ENCODE assay signal across 1 cellular context in the genomic region with DNA sequence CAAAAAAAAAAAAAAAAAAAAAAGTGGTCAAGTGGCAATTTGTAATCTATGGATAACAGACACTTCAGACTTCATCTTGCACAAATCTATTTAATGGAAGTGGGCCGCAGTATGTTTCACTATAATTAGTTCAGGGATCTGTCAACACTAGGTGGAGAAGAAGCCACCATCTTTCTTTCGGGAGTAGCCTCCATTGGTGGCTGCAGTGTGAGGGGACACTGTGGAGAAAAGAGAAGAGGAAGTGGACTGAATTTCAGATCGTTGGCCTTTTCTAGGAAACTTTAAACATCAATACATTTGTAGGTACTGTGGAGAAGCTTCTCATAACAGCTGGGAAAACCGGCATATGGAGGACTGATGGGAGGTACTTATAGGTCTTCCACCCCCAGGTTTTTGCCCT.
TF ChIP-seq lines count a peak whose summit lies in the region.

No MANE protein-coding gene starts in this region.

TF ChIP-seq in K562, 482 proteins besides CTCF, POLR2A, EP300 and RAD21:
- TF ChIP-seq CBFA2T3 (IDR thresholded peaks at IDR 0.05) (0 out of 2 replicates have a peak, but pooled peaks have one; percentile 19), SNAPC5 (CRISPR knock-in tag; IDR thresholded peaks at IDR 0.05) (no peak), ATF3 (IDR thresholded peaks at IDR 0.05) (no peak), ATF3 (CRISPR knock-in tag; conservative IDR thresholded peaks at IDR 0.05) (0 out of 2 replicates have a peak, but pooled peaks have one; percentile 34), NFYB (IDR thresholded peaks at IDR 0.05; ENCODE audit: extremely low read depth, insufficient read length) (no peak), YY1 (IDR thresholded peaks at IDR 0.05; ENCODE audit: borderline replicate concordance in 1 of 3, control insufficient read depth in 1 of 3, extremely low read depth in 1 of 3, insufficient read depth in 3 of 3, insufficient read length in 1 of 3, insufficient replicate concordance in 2 of 3, low read depth in 1 of 3, low read length in 2 of 3) (peak in 1 of 3 experiments; percentile 77), EHMT2 (IDR thresholded peaks at IDR 0.05) (peak; percentile 69; the same call in 1 of the 2 replicates), MEIS2 (IDR thresholded peaks at IDR 0.05; ENCODE audit: partially characterized antibody) (peak; percentile 80), RBM34 (IDR thresholded peaks at IDR 0.05; ENCODE audit: borderline replicate concordance, insufficient read depth, low read length) (no peak), SPI1 (IDR thresholded peaks at IDR 0.05; ENCODE audit: borderline replicate concordance, low read depth, low read length) (peak; percentile 94), NCOA4 (IDR thresholded peaks at IDR 0.05; ENCODE audit: partially characterized antibody) (no peak), MXI1 (IDR thresholded peaks at IDR 0.05; ENCODE audit: low read depth, low read length) (no peak), SMAD4 (CRISPR knock-in tag; conservative IDR thresholded peaks at IDR 0.05) (no peak), EWSR1 (IDR thresholded peaks at IDR 0.05; ENCODE audit: borderline replicate concordance, low read depth, partially characterized antibody) (no peak), CXXC5 (CRISPR knock-in tag; IDR thresholded peaks at IDR 0.05) (no peak), RHOXF2B (CRISPR knock-in tag; conservative IDR thresholded peaks at IDR 0.05) (no peak), HOMEZ (CRISPR knock-in tag; IDR thresholded peaks at IDR 0.05) (no peak), ZNF124 (CRISPR knock-in tag; IDR thresholded peaks at IDR 0.05) (no peak), PBX2 (CRISPR knock-in tag; IDR thresholded peaks at IDR 0.05; ENCODE audit: low read depth) (no peak), PBX2 (tag; conservative IDR thresholded peaks at IDR 0.05; ENCODE audit: low read depth) (peak; percentile 47), ERF (CRISPR knock-in tag; IDR thresholded peaks at IDR 0.05) (no peak), ZNF134 (CRISPR knock-in tag; conservative IDR thresholded peaks at IDR 0.05) (no peak), FOXA3 (CRISPR knock-in tag; conservative IDR thresholded peaks at IDR 0.05 in 1 of 2, IDR thresholded peaks at IDR 0.05 in 1 of 2) (no peak)
- TF ChIP-seq, protein P1, sequence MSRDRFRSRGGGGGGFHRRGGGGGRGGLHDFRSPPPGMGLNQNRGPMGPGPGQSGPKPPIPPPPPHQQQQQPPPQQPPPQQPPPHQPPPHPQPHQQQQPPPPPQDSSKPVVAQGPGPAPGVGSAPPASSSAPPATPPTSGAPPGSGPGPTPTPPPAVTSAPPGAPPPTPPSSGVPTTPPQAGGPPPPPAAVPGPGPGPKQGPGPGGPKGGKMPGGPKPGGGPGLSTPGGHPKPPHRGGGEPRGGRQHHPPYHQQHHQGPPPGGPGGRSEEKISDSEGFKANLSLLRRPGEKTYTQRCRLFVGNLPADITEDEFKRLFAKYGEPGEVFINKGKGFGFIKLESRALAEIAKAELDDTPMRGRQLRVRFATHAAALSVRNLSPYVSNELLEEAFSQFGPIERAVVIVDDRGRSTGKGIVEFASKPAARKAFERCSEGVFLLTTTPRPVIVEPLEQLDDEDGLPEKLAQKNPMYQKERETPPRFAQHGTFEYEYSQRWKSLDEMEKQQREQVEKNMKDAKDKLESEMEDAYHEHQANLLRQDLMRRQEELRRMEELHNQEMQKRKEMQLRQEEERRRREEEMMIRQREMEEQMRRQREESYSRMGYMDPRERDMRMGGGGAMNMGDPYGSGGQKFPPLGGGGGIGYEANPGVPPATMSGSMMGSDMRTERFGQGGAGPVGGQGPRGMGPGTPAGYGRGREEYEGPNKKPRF (IDR thresholded peaks at IDR 0.05; ENCODE audit: low read depth, low read length) = no peak
- TF ChIP-seq, protein P2, sequence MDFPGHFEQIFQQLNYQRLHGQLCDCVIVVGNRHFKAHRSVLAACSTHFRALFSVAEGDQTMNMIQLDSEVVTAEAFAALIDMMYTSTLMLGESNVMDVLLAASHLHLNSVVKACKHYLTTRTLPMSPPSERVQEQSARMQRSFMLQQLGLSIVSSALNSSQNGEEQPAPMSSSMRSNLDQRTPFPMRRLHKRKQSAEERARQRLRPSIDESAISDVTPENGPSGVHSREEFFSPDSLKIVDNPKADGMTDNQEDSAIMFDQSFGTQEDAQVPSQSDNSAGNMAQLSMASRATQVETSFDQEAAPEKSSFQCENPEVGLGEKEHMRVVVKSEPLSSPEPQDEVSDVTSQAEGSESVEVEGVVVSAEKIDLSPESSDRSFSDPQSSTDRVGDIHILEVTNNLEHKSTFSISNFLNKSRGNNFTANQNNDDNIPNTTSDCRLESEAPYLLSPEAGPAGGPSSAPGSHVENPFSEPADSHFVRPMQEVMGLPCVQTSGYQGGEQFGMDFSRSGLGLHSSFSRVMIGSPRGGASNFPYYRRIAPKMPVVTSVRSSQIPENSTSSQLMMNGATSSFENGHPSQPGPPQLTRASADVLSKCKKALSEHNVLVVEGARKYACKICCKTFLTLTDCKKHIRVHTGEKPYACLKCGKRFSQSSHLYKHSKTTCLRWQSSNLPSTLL (IDR thresholded peaks at IDR 0.05) = no peak
- TF ChIP-seq, protein P3, sequence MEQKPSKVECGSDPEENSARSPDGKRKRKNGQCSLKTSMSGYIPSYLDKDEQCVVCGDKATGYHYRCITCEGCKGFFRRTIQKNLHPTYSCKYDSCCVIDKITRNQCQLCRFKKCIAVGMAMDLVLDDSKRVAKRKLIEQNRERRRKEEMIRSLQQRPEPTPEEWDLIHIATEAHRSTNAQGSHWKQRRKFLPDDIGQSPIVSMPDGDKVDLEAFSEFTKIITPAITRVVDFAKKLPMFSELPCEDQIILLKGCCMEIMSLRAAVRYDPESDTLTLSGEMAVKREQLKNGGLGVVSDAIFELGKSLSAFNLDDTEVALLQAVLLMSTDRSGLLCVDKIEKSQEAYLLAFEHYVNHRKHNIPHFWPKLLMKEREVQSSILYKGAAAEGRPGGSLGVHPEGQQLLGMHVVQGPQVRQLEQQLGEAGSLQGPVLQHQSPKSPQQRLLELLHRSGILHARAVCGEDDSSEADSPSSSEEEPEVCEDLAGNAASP (IDR thresholded peaks at IDR 0.05) = no peak
- TF ChIP-seq, protein P4, sequence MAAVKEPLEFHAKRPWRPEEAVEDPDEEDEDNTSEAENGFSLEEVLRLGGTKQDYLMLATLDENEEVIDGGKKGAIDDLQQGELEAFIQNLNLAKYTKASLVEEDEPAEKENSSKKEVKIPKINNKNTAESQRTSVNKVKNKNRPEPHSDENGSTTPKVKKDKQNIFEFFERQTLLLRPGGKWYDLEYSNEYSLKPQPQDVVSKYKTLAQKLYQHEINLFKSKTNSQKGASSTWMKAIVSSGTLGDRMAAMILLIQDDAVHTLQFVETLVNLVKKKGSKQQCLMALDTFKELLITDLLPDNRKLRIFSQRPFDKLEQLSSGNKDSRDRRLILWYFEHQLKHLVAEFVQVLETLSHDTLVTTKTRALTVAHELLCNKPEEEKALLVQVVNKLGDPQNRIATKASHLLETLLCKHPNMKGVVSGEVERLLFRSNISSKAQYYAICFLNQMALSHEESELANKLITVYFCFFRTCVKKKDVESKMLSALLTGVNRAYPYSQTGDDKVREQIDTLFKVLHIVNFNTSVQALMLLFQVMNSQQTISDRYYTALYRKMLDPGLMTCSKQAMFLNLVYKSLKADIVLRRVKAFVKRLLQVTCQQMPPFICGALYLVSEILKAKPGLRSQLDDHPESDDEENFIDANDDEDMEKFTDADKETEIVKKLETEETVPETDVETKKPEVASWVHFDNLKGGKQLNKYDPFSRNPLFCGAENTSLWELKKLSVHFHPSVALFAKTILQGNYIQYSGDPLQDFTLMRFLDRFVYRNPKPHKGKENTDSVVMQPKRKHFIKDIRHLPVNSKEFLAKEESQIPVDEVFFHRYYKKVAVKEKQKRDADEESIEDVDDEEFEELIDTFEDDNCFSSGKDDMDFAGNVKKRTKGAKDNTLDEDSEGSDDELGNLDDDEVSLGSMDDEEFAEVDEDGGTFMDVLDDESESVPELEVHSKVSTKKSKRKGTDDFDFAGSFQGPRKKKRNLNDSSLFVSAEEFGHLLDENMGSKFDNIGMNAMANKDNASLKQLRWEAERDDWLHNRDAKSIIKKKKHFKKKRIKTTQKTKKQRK (IDR thresholded peaks at IDR 0.05; ENCODE audit: borderline replicate concordance, low read depth, low read length) = no peak
- TF ChIP-seq, protein P5, sequence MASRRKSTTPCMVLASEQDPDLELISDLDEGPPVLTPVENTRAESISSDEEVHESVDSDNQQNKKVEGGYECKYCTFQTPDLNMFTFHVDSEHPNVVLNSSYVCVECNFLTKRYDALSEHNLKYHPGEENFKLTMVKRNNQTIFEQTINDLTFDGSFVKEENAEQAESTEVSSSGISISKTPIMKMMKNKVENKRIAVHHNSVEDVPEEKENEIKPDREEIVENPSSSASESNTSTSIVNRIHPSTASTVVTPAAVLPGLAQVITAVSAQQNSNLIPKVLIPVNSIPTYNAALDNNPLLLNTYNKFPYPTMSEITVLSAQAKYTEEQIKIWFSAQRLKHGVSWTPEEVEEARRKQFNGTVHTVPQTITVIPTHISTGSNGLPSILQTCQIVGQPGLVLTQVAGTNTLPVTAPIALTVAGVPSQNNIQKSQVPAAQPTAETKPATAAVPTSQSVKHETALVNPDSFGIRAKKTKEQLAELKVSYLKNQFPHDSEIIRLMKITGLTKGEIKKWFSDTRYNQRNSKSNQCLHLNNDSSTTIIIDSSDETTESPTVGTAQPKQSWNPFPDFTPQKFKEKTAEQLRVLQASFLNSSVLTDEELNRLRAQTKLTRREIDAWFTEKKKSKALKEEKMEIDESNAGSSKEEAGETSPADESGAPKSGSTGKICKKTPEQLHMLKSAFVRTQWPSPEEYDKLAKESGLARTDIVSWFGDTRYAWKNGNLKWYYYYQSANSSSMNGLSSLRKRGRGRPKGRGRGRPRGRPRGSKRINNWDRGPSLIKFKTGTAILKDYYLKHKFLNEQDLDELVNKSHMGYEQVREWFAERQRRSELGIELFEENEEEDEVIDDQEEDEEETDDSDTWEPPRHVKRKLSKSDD (conservative IDR thresholded peaks at IDR 0.05; ENCODE audit: low read length) = 0 out of 2 replicates have a peak, but pooled peaks have one; percentile 26
